ENCODE assay signal across 9 cellular contexts in genomic region chr12:109115758-109116610, GRCh38. TPM values are rescaled to one million over a fixed set of nuclear protein-coding genes. Genes with fewer than 3 reads are reported as not detected.
DNase-seq lines count a peak whose midpoint lies in the region; ATAC-seq and TF ChIP-seq lines count a peak whose summit lies in the region.
"Had no signal": no experiment of that assay in that cellular context is flagged by ENCODE, and none has a peak within 500 bp of the region (broad histone marks: within the 10 kb centered on the region; RNA-seq: fewer than 3 reads in every experiment).

Gene ACACB (plus strand): TSS chr12:109116587. CDS start chr12:109139406, 22,819 bp downstream.

- no peaks in the 10 kb centered on the region for H3K9me3 Mint-ChIP-seq in activated T-cell treated with anti-CD3 and anti-CD28 coated beads, Interleukin-2, amount 50 U/mL, for 72 hours
- H3K9me3 Mint-ChIP-seq in activated T-cell treated with anti-CD3 and anti-CD28 coated beads, Interleukin-2, amount 50 U/mL, for 24 hours = no peaks in the 10 kb centered on the region
- H3K9me3 Mint-ChIP-seq in endodermal cell = no peaks in the 10 kb centered on the region

- no peak for DNase-seq in activated T-cell treated with anti-CD3 and anti-CD28 coated beads, Interleukin-2, amount 50 U/mL, for 72 hours
- DNase-seq in activated T-cell treated with anti-CD3 and anti-CD28 coated beads, Interleukin-2, amount 50 U/mL, for 24 hours = no peak
- DNase-seq in endodermal cell = peak; percentile 61
- DNase-seq in ureter (ENCODE audit: low spot score) = no peak
- DNase-seq in stimulated activated CD4-positive, alpha-beta T cell treated with anti-CD3 and anti-CD28 coated beads, Interleukin-4, amount 100 ng/mL, for 1 hour = no peak
- DNase-seq: NCI-H526 treated with DMSO at 0.1 percent for 48 hours had no signal

- H3K4me1 Mint-ChIP-seq in activated T-cell treated with anti-CD3 and anti-CD28 coated beads, Interleukin-2, amount 50 U/mL, for 72 hours (ENCODE audit: low read depth) = peaks cover 10% of the 10 kb centered on the region
- peaks cover 32% of the 10 kb centered on the region for H3K4me1 Mint-ChIP-seq in activated T-cell treated with anti-CD3 and anti-CD28 coated beads, Interleukin-2, amount 50 U/mL, for 24 hours (ENCODE audit: low read depth)
- peaks cover 12% of the 10 kb centered on the region for H3K4me1 Mint-ChIP-seq in endodermal cell

- H3K4me3 Mint-ChIP-seq in activated T-cell treated with anti-CD3 and anti-CD28 coated beads, Interleukin-2, amount 50 U/mL, for 72 hours = no peak within 1 kb of the TSS
- H3K4me3 Mint-ChIP-seq in activated T-cell treated with anti-CD3 and anti-CD28 coated beads, Interleukin-2, amount 50 U/mL, for 24 hours = no peak within 1 kb of the TSS
- H3K4me3 Mint-ChIP-seq in endodermal cell = no peak within 1 kb of the TSS

- H3K4me1 ChIP-seq in endodermal cell (ENCODE audit: control insufficient read depth, insufficient read depth, low read length) = peaks cover 9% of the 10 kb centered on the region
- H3K4me1 ChIP-seq in mucosa of stomach (ENCODE audit: control insufficient read depth, insufficient read depth, low read length) = peaks cover 77% of the 10 kb centered on the region

- H3K27ac ChIP-seq in endodermal cell (ENCODE audit: low read depth, low read length) = no peak within 1 kb of the TSS

- H3K27me3 ChIP-seq in endodermal cell (ENCODE audit: control insufficient read depth, insufficient read depth, low read length, poor library complexity, severe bottlenecking) = no peaks in the 10 kb centered on the region
- no peaks in the 10 kb centered on the region for H3K27me3 ChIP-seq in mucosa of stomach (ENCODE audit: control insufficient read depth, insufficient read depth, low read length)

- H3K4me3 ChIP-seq in endodermal cell (ENCODE audit: low read length) = no peak within 1 kb of the TSS
- H3K4me3 ChIP-seq in mucosa of stomach (ENCODE audit: low read length) = no peak within 1 kb of the TSS

- WGBS in endodermal cell (ENCODE audit: insufficient coverage in 1 of 2, insufficient read length in 1 of 2), 2 experiments = 83 to 91% methylated on average over 11 to 14 of the region's 14 CpGs

- H3K9ac ChIP-seq in endodermal cell (ENCODE audit: extremely low read depth, low read length, poor library complexity, severe bottlenecking) (no peak within 1 kb of the TSS), mucosa of stomach (ENCODE audit: low read length) (peak within 1 kb of the TSS; percentile 57)

- H3K36me3 ChIP-seq in endodermal cell (ENCODE audit: control insufficient read depth, insufficient read depth, low read length) (no peaks in the 10 kb centered on the region), mucosa of stomach (ENCODE audit: control insufficient read depth, insufficient read depth, low read length) (no peaks in the 10 kb centered on the region)

- no peaks in the 10 kb centered on the region for H3K36me3 Mint-ChIP-seq in activated T-cell treated with anti-CD3 and anti-CD28 coated beads, Interleukin-2, amount 50 U/mL, for 72 hours (ENCODE audit: insufficient read depth in 2 of 2)
- H3K36me3 Mint-ChIP-seq in activated T-cell treated with anti-CD3 and anti-CD28 coated beads, Interleukin-2, amount 50 U/mL, for 24 hours (ENCODE audit: low read depth) = peaks cover 1% of the 10 kb centered on the region
- no peaks in the 10 kb centered on the region for H3K36me3 Mint-ChIP-seq in endodermal cell (ENCODE audit: low read depth)

- no peak for TF ChIP-seq CTCF in endodermal cell (conservative IDR thresholded peaks at IDR 0.05)

- no peaks in the 10 kb centered on the region for H3K27me3 Mint-ChIP-seq in activated T-cell treated with anti-CD3 and anti-CD28 coated beads, Interleukin-2, amount 50 U/mL, for 72 hours (ENCODE audit: low read depth)
- H3K27me3 Mint-ChIP-seq in activated T-cell treated with anti-CD3 and anti-CD28 coated beads, Interleukin-2, amount 50 U/mL, for 24 hours = no peaks in the 10 kb centered on the region
- no peaks in the 10 kb centered on the region for H3K27me3 Mint-ChIP-seq in endodermal cell (ENCODE audit: insufficient read depth)

- no peak within 1 kb of the TSS for H3K27ac Mint-ChIP-seq in activated T-cell treated with anti-CD3 and anti-CD28 coated beads, Interleukin-2, amount 50 U/mL, for 72 hours
- H3K27ac Mint-ChIP-seq in activated T-cell treated with anti-CD3 and anti-CD28 coated beads, Interleukin-2, amount 50 U/mL, for 24 hours = no peak within 1 kb of the TSS
- no peak within 1 kb of the TSS for H3K27ac Mint-ChIP-seq in endodermal cell

- no peaks in the 10 kb centered on the region for H3K9me3 ChIP-seq in endodermal cell (ENCODE audit: control insufficient read depth, low read length)
- H3K9me3 ChIP-seq in mucosa of stomach (ENCODE audit: control insufficient read depth, low read length) = no peaks in the 10 kb centered on the region

- no peak for ATAC-seq in activated T-cell treated with anti-CD3 and anti-CD28 coated beads, Interleukin-2, amount 50 U/mL, for 72 hours (replicated peaks in 1 of 2)
- ATAC-seq in GM18907 (IDR thresholded peaks at IDR 0.05; ENCODE audit: unreplicated experiment) = no peak
- no peak for ATAC-seq in GM18868 (IDR thresholded peaks at IDR 0.05; ENCODE audit: unreplicated experiment)

RNA-seq across cellular contexts. Expression of gene ACACB, which starts in this region (rescaled TPM):
- 10 to 100 TPM; 10.2 to 12.2 TPM for total RNA-seq in activated T-cell treated with anti-CD3 and anti-CD28 coated beads, Interleukin-2, amount 50 U/mL, for 72 hours
- 10 to 100 TPM in 1 of 2 donors, 1 to 10 TPM in 1; 6.8 to 12.7 TPM for total RNA-seq in endodermal cell
- polyA plus RNA-seq in endodermal cell (2013, experiment 1 of 2) = 5.9 TPM
- 7.0 TPM for polyA plus RNA-seq in endodermal cell (2013, experiment 2 of 2)
- total RNA-seq in ureter = 67.3 TPM
